Comparison of ENCODE assay signal across 1 cellular context in the genomic region with DNA sequence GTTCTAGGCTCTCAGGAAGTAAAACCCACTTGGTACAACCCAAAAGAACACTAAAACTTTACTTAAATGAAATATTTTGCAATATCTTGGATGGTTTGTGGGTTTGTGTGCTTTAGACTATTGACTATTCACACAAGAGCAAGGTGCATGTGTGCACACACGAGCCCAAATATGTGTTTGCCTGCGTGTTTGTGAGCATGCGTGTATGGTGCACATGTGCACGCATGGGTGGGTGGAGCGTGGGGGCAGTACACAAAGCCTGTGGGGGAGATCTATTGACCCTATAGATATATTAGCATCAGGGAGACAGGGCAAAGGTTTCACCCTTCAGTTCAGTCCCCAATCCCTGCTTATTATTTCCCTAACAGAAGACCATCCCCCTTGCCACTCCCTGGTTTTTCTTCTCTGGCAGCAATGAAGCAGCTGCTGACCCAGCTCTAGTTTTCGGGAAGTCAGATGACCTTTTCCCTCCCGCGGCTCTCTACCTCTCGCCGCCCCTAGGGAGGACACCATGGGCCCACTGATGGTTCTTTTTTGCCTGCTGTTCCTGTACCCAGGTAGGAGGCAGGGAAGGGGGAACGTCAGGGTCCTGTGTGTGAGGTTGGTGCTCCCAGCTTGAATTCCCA.
TF ChIP-seq lines count a peak whose summit lies in the region.

A gene (plus strand): TSS at position 476 of the 626 bp plus-strand sequence. CDS start 36 bp downstream, at position 512.

TF ChIP-seq in GM23338, 12 proteins besides CTCF, POLR2A, EP300 and RAD21 (continued from another document):
- TF ChIP-seq, protein P1, sequence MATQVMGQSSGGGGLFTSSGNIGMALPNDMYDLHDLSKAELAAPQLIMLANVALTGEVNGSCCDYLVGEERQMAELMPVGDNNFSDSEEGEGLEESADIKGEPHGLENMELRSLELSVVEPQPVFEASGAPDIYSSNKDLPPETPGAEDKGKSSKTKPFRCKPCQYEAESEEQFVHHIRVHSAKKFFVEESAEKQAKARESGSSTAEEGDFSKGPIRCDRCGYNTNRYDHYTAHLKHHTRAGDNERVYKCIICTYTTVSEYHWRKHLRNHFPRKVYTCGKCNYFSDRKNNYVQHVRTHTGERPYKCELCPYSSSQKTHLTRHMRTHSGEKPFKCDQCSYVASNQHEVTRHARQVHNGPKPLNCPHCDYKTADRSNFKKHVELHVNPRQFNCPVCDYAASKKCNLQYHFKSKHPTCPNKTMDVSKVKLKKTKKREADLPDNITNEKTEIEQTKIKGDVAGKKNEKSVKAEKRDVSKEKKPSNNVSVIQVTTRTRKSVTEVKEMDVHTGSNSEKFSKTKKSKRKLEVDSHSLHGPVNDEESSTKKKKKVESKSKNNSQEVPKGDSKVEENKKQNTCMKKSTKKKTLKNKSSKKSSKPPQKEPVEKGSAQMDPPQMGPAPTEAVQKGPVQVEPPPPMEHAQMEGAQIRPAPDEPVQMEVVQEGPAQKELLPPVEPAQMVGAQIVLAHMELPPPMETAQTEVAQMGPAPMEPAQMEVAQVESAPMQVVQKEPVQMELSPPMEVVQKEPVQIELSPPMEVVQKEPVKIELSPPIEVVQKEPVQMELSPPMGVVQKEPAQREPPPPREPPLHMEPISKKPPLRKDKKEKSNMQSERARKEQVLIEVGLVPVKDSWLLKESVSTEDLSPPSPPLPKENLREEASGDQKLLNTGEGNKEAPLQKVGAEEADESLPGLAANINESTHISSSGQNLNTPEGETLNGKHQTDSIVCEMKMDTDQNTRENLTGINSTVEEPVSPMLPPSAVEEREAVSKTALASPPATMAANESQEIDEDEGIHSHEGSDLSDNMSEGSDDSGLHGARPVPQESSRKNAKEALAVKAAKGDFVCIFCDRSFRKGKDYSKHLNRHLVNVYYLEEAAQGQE (IDR thresholded peaks at IDR 0.05; ENCODE audit: unreplicated experiment): no peak
